Comparison of ENCODE assay signal across 9 cellular contexts in genomic region chr17:21573961-21574610, GRCh38.
DNase-seq lines count a peak whose midpoint lies in the region; ATAC-seq and TF ChIP-seq lines count a peak whose summit lies in the region.
"Had no signal": no experiment of that assay in that cellular context is flagged by ENCODE, and none has a peak within 500 bp of the region (broad histone marks: within the 10 kb centered on the region; RNA-seq: fewer than 3 reads in every experiment).

No MANE protein-coding gene starts in this region.

- H3K9me3 ChIP-seq in mononuclear cell (ENCODE audit: low read depth, low read length) = no peaks in the 10 kb centered on the region
- H3K9me3 ChIP-seq in thyroid gland = no peaks in the 10 kb centered on the region

- H3K4me3 ChIP-seq in mononuclear cell (ENCODE audit: low read length) (peak overlapping the region; percentile 15), thyroid gland (replicated peaks in 1 of 3) (no peak overlapping the region)

- no peak for TF ChIP-seq CTCF in thyroid gland (IDR thresholded peaks at IDR 0.05)

- 30 to 38% methylated on average over 15 to 27 of the region's 39 CpGs for whole genome bisulfite sequencing in thyroid gland, 2 donors

- ATAC-seq in HG03108 (IDR thresholded peaks at IDR 0.05; ENCODE audit: unreplicated experiment) = no peak

- H3K36me3 ChIP-seq in thyroid gland = no peaks in the 10 kb centered on the region

- no peaks in the 10 kb centered on the region for H3K27me3 ChIP-seq in mononuclear cell (ENCODE audit: insufficient read depth, low read length)
- H3K27me3 ChIP-seq in thyroid gland = no peaks in the 10 kb centered on the region

- intact Hi-C loops in thyroid gland (cut with DNase I) = no loop called here

- DNase-seq in AG08396 (ENCODE audit: low spot score) = peak; percentile 22
- DNase-seq in SK-N-DZ (ENCODE audit: low spot score) = peak; percentile 94
- peak; percentile 46 to 52 for DNase-seq in cerebellar nuclear complex (lab: John Stamatoyannopoulos, UW)
- DNase-seq in thyroid gland = peak; percentile 45 to 46
- DNase-seq in NCI-H1105 treated with DMSO at 0.1 percent for 48 hours (lab: John Stamatoyannopoulos, UW) = no peak
- no peak for DNase-seq in dedifferentiated amniotic fluid mesenchymal stem cell (ENCODE audit: extremely low spot score)

- H3K27ac ChIP-seq in thyroid gland = no peak overlapping the region
- H3K27ac ChIP-seq: VCaP had no signal

- TF ChIP-seq POLR2A in thyroid gland (IDR thresholded peaks at IDR 0.05) = no peak

- H3K4me1 ChIP-seq in mononuclear cell (ENCODE audit: insufficient read depth, low read length) = no peaks in the 10 kb centered on the region
- no peaks in the 10 kb centered on the region for H3K4me1 ChIP-seq in thyroid gland

Comparison
In these comparisons a context has a peak if more than half of its experiments do, and no peak if none do; other contexts are left out.
1. DNase-seq: peak in AG08396 (single experiment), SK-N-DZ (single experiment), cerebellar nuclear complex (2 of 2) and thyroid gland (2 of 2); none in NCI-H1105 treated with DMSO at 0.1 percent for 48 hours (single experiment) and dedifferentiated amniotic fluid mesenchymal stem cell (single experiment).